In the genomic region with DNA sequence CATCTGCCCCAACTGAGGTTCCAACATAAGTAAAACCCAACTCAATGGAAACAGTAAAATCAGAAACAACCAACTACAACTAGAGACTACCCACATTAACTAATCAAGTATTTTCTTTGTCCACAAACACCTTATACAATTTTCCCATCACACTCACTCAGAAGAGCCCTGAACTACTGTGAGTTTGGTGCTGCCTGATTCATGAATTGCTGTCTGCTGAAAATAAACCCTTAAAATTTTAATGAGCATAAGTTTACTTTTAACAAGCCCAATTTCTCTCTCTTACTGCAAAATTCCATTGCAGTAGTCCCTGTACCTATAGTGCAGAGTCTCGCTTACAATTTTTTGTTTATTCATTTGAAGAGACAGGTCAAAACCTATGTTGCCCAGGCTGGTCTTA, we compare ENCODE assay signal across 1 cellular context.
TF ChIP-seq lines count a peak whose summit lies in the region.

No MANE protein-coding gene starts in this region.

TF ChIP-seq in GM23338, 12 proteins besides CTCF, POLR2A, EP300 and RAD21 (continued from another document):
- TF ChIP-seq, protein P1, sequence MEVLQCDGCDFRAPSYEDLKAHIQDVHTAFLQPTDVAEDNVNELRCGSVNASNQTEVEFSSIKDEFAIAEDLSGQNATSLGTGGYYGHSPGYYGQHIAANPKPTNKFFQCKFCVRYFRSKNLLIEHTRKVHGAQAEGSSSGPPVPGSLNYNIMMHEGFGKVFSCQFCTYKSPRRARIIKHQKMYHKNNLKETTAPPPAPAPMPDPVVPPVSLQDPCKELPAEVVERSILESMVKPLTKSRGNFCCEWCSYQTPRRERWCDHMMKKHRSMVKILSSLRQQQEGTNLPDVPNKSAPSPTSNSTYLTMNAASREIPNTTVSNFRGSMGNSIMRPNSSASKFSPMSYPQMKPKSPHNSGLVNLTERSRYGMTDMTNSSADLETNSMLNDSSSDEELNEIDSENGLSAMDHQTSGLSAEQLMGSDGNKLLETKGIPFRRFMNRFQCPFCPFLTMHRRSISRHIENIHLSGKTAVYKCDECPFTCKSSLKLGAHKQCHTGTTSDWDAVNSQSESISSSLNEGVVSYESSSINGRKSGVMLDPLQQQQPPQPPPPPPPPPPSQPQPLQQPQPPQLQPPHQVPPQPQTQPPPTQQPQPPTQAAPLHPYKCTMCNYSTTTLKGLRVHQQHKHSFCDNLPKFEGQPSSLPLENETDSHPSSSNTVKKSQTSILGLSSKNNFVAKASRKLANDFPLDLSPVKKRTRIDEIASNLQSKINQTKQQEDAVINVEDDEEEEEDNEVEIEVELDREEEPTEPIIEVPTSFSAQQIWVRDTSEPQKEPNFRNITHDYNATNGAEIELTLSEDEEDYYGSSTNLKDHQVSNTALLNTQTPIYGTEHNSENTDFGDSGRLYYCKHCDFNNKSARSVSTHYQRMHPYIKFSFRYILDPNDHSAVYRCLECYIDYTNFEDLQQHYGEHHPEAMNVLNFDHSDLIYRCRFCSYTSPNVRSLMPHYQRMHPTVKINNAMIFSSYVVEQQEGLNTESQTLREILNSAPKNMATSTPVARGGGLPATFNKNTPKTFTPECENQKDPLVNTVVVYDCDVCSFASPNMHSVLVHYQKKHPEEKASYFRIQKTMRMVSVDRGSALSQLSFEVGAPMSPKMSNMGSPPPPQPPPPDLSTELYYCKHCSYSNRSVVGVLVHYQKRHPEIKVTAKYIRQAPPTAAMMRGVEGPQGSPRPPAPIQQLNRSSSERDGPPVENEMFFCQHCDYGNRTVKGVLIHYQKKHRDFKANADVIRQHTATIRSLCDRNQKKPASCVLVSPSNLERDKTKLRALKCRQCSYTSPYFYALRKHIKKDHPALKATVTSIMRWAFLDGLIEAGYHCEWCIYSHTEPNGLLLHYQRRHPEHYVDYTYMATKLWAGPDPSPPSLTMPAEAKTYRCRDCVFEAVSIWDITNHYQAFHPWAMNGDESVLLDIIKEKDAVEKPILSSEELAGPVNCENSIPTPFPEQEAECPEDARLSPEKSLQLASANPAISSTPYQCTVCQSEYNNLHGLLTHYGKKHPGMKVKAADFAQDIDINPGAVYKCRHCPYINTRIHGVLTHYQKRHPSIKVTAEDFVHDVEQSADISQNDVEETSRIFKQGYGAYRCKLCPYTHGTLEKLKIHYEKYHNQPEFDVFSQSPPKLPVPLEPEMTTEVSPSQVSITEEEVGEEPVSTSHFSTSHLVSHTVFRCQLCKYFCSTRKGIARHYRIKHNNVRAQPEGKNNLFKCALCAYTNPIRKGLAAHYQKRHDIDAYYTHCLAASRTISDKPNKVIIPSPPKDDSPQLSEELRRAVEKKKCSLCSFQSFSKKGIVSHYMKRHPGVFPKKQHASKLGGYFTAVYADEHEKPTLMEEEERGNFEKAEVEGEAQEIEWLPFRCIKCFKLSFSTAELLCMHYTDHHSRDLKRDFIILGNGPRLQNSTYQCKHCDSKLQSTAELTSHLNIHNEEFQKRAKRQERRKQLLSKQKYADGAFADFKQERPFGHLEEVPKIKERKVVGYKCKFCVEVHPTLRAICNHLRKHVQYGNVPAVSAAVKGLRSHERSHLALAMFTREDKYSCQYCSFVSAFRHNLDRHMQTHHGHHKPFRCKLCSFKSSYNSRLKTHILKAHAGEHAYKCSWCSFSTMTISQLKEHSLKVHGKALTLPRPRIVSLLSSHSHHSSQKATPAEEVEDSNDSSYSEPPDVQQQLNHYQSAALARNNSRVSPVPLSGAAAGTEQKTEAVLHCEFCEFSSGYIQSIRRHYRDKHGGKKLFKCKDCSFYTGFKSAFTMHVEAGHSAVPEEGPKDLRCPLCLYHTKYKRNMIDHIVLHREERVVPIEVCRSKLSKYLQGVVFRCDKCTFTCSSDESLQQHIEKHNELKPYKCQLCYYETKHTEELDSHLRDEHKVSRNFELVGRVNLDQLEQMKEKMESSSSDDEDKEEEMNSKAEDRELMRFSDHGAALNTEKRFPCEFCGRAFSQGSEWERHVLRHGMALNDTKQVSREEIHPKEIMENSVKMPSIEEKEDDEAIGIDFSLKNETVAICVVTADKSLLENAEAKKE (CRISPR knock-in tag; IDR thresholded peaks at IDR 0.05) = no peak
- TF ChIP-seq JUNB (IDR thresholded peaks at IDR 0.05; ENCODE audit: unreplicated experiment) = no peak
